16 cellular contexts compared by ENCODE assay signal in the genomic region with DNA sequence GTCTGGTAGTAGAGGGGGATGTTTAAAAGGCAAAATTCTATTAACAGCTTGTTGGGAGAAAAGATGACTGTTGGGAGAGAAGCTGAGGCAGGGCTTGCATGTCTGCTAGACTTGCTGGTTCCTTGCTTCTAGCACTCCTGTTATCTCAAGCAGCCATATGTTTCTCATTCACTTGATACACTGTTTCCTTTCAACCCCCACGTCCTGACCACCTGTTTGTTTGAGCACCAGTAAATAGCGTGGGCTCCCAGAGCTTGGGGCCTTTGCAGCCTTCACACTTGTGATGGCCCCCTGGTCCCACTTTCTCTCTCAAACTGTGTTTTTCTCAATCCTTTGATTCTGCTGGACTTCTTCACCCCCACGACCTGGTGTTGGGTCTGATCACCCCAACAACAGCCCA.
DNase-seq lines count a peak whose midpoint lies in the region; ATAC-seq, FAIRE-seq and TF ChIP-seq lines count a peak whose summit lies in the region.
"Had no signal": no experiment of that assay in that cellular context is flagged by ENCODE, and none has a peak within 500 bp of the region (broad histone marks: within the 10 kb centered on the region; RNA-seq: fewer than 3 reads in every experiment).

No MANE protein-coding gene starts in this region.

- WGBS in K562 (ENCODE audit: insufficient coverage, low coverage, missing lambda C conversion rate): 0% methylated on average over 3 of the region's 3 CpGs

- in situ Hi-C loops in K562 (cut with MboI): no loop called here

- H3K4me1 ChIP-seq in K562 (replicated peaks in 1 of 2; ENCODE audit: control insufficient read depth in 2 of 2, insufficient read depth in 2 of 2, low read length in 2 of 2): peaks cover 0 to 10% of the 10 kb centered on the region in 2 experiments; a peak in 3 of 5 replicates

- intact Hi-C loops in K562 (cut with micrococcal nuclease): no loop called here

- no peak overlapping the region for H3K4me3 ChIP-seq in K562

- no peak for TF ChIP-seq RAD21 in K562 (CRISPR knock-in tag; conservative IDR thresholded peaks at IDR 0.05 in 1 of 2, IDR thresholded peaks at IDR 0.05 in 1 of 2)

- 0 out of 2 replicates have a peak overlapping the region, but pooled peaks have one; percentile 22 for H2AFZ ChIP-seq in K562 (ENCODE audit: low read depth, low read length)

- DNase-seq in DMS 273 (lab: John Stamatoyannopoulos, UW; ENCODE audit: unreplicated experiment) (peak; percentile 86), NCI-H2171 (lab: John Stamatoyannopoulos, UW) (peak; percentile 8), OCI-M1 (lab: John Stamatoyannopoulos, UW) (peak; percentile 50), K562 (ENCODE audit: extremely low read depth in 1 of 4, low spot score in 3 of 4) (peak in 1 of 4 experiments; percentile 30), RCC 7860 (ENCODE audit: low spot score) (no peak), NCI-H1105 (lab: John Stamatoyannopoulos, UW) (no peak)
- DNase-seq: ACHN; C1 segment of cervical spinal cord; CD4-positive, alpha-beta T cell; DND-41; GDM1; GOT3; H9 had no signal

- H3K9me3 ChIP-seq in K562 (replicated peaks; ENCODE audit: control insufficient read depth, insufficient read depth, low read depth, low read length): peaks cover 9% of the 10 kb centered on the region

- no peak overlapping the region for H3K4me2 ChIP-seq in K562 (ENCODE audit: insufficient read depth, low read length)

- no peak for TF ChIP-seq CTCF in K562 (IDR thresholded peaks at IDR 0.05 in 2 of 3, conservative IDR thresholded peaks at IDR 0.05 in 1 of 3; ENCODE audit: insufficient read depth in 2 of 3, low read depth in 1 of 3, low read length in 3 of 3)

- no peaks in the 10 kb centered on the region for H3K79me2 ChIP-seq in K562 (ENCODE audit: control insufficient read depth, insufficient read depth, low read length)

- H3K27me3 ChIP-seq in K562 (ENCODE audit: control insufficient read depth in 2 of 2, insufficient read depth in 2 of 2, low read length in 2 of 2): no peaks in the 10 kb centered on the region

- no peak overlapping the region; the same call in 2 of the 3 replicates for H3K27ac ChIP-seq in K562 (ENCODE audit: extremely low read depth, low read depth, low read length)

- no peaks in the 10 kb centered on the region for H3K36me3 ChIP-seq in K562 (ENCODE audit: control insufficient read depth, insufficient read depth, low read length)

- BruUV-seq in K562 (replicated peaks; lab: Mats Ljungman, UMichigan): no TSS peak

- H3K9me1 ChIP-seq in K562 (ENCODE audit: control insufficient read depth, insufficient read depth, low read length): no peaks in the 10 kb centered on the region

- TF ChIP-seq POLR2A in K562 (conservative IDR thresholded peaks at IDR 0.05): no peak

- ATAC-seq in K562 (no peak), GM21381 (IDR thresholded peaks at IDR 0.05; ENCODE audit: unreplicated experiment) (no peak), HG03135 (IDR thresholded peaks at IDR 0.05; ENCODE audit: unreplicated experiment) (no peak)

- CTCF ChIA-PET in K562 (lab: Yijun Ruan, JAX; ENCODE audit: low intra/inter-chr PET ratio): no interaction called here

- H4K20me1 ChIP-seq in K562 (replicated peaks; ENCODE audit: control insufficient read depth, insufficient read depth, low read length): no peaks in the 10 kb centered on the region

- POLR2A ChIA-PET in K562 (lab: Yijun Ruan, JAX): no interaction called here

- TF ChIP-seq EP300 in K562 (IDR thresholded peaks at IDR 0.05; ENCODE audit: low read length): peak; percentile 19; the same call in 1 of the 2 replicates

- FAIRE-seq in K562 (lab: Jason Lieb, UNC) (no peak), RCC 7860 (lab: Jason Lieb, UNC) (no peak)
- FAIRE-seq: GM12892 had no signal

- H3K9ac ChIP-seq in K562 (ENCODE audit: insufficient read depth in 1 of 2, low read depth in 2 of 2, low read length in 2 of 2): no peak overlapping the region

TF ChIP-seq in K562, 482 proteins besides CTCF, POLR2A, EP300 and RAD21 (continues in another document):
- TF ChIP-seq CHD2 (IDR thresholded peaks at IDR 0.05; ENCODE audit: low read depth, low read length) (no peak), PRPF4 (IDR thresholded peaks at IDR 0.05; ENCODE audit: insufficient read depth, low read depth, low read length, poor library complexity, severe bottlenecking) (no peak), TRIM24 (IDR thresholded peaks at IDR 0.05) (peak in 1 of 2 experiments; percentile 76; a peak in 2 of 4 replicates), SOX6 (IDR thresholded peaks at IDR 0.05) (no peak), PYGO2 (tag; IDR thresholded peaks at IDR 0.05) (no peak), TCF7 (IDR thresholded peaks at IDR 0.05; ENCODE audit: borderline replicate concordance) (no peak), POLR2AphosphoS5 (IDR thresholded peaks at IDR 0.05; ENCODE audit: control insufficient read depth, insufficient read depth, low read depth, low read length) (peak; percentile 23; the same call in 1 of the 2 replicates), ZNF347 (CRISPR knock-in tag; IDR thresholded peaks at IDR 0.05; ENCODE audit: low read depth) (no peak), CBFA2T3 (IDR thresholded peaks at IDR 0.05) (peak; percentile 74), ZBTB8A (IDR thresholded peaks at IDR 0.05; ENCODE audit: partially characterized antibody) (no peak), RFX7 (CRISPR knock-in tag; IDR thresholded peaks at IDR 0.05) (no peak), TCF3 (CRISPR knock-in tag; IDR thresholded peaks at IDR 0.05) (peak; percentile 76), CBX3 (IDR thresholded peaks at IDR 0.05; ENCODE audit: borderline replicate concordance in 1 of 2, low read length in 2 of 2) (peak in 1 of 2 experiments; percentile 20; a peak in 1 of 3 replicates), CXXC5 (CRISPR knock-in tag; IDR thresholded peaks at IDR 0.05) (no peak), ZNF24 (IDR thresholded peaks at IDR 0.05) (no peak), NCOR1 (IDR thresholded peaks at IDR 0.05) (0 out of 2 replicates have a peak, but pooled peaks have one; percentile 22), ARID1B (IDR thresholded peaks at IDR 0.05) (peak; percentile 65), XRCC3 (IDR thresholded peaks at IDR 0.05) (no peak)
- TF ChIP-seq, protein P1, sequence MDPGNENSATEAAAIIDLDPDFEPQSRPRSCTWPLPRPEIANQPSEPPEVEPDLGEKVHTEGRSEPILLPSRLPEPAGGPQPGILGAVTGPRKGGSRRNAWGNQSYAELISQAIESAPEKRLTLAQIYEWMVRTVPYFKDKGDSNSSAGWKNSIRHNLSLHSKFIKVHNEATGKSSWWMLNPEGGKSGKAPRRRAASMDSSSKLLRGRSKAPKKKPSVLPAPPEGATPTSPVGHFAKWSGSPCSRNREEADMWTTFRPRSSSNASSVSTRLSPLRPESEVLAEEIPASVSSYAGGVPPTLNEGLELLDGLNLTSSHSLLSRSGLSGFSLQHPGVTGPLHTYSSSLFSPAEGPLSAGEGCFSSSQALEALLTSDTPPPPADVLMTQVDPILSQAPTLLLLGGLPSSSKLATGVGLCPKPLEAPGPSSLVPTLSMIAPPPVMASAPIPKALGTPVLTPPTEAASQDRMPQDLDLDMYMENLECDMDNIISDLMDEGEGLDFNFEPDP (CRISPR knock-in tag; IDR thresholded peaks at IDR 0.05): no peak
- TF ChIP-seq, protein P2, sequence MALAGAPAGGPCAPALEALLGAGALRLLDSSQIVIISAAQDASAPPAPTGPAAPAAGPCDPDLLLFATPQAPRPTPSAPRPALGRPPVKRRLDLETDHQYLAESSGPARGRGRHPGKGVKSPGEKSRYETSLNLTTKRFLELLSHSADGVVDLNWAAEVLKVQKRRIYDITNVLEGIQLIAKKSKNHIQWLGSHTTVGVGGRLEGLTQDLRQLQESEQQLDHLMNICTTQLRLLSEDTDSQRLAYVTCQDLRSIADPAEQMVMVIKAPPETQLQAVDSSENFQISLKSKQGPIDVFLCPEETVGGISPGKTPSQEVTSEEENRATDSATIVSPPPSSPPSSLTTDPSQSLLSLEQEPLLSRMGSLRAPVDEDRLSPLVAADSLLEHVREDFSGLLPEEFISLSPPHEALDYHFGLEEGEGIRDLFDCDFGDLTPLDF (CRISPR knock-in tag; IDR thresholded peaks at IDR 0.05): no peak
- TF ChIP-seq, protein P3, sequence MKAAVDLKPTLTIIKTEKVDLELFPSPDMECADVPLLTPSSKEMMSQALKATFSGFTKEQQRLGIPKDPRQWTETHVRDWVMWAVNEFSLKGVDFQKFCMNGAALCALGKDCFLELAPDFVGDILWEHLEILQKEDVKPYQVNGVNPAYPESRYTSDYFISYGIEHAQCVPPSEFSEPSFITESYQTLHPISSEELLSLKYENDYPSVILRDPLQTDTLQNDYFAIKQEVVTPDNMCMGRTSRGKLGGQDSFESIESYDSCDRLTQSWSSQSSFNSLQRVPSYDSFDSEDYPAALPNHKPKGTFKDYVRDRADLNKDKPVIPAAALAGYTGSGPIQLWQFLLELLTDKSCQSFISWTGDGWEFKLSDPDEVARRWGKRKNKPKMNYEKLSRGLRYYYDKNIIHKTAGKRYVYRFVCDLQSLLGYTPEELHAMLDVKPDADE (conservative IDR thresholded peaks at IDR 0.05; ENCODE audit: control insufficient read depth, low read depth, low read length): no peak
- TF ChIP-seq, protein P4, sequence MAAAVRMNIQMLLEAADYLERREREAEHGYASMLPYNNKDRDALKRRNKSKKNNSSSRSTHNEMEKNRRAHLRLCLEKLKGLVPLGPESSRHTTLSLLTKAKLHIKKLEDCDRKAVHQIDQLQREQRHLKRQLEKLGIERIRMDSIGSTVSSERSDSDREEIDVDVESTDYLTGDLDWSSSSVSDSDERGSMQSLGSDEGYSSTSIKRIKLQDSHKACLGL (CRISPR knock-in tag; IDR thresholded peaks at IDR 0.05; ENCODE audit: borderline replicate concordance, poor library complexity, severe bottlenecking): no peak
- TF ChIP-seq, protein P5, sequence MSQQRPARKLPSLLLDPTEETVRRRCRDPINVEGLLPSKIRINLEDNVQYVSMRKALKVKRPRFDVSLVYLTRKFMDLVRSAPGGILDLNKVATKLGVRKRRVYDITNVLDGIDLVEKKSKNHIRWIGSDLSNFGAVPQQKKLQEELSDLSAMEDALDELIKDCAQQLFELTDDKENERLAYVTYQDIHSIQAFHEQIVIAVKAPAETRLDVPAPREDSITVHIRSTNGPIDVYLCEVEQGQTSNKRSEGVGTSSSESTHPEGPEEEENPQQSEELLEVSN (IDR thresholded peaks at IDR 0.05; ENCODE audit: borderline replicate concordance in 1 of 2, extremely low read depth in 1 of 2, insufficient read depth in 1 of 2, insufficient read length in 1 of 2, low read depth in 1 of 2, low read length in 1 of 2, poor library complexity in 1 of 2, severe bottlenecking in 1 of 2): peak in 1 of 2 experiments; percentile 50

Comparison
In these comparisons a context has a peak if more than half of its experiments do, and no peak if none do; other contexts are left out.
1. DNase-seq: peak in DMS 273 (single experiment), NCI-H2171 (single experiment) and OCI-M1 (single experiment); none in RCC 7860 (single experiment) and NCI-H1105 (single experiment).